8 cellular contexts compared by ENCODE assay signal in the genomic region with DNA sequence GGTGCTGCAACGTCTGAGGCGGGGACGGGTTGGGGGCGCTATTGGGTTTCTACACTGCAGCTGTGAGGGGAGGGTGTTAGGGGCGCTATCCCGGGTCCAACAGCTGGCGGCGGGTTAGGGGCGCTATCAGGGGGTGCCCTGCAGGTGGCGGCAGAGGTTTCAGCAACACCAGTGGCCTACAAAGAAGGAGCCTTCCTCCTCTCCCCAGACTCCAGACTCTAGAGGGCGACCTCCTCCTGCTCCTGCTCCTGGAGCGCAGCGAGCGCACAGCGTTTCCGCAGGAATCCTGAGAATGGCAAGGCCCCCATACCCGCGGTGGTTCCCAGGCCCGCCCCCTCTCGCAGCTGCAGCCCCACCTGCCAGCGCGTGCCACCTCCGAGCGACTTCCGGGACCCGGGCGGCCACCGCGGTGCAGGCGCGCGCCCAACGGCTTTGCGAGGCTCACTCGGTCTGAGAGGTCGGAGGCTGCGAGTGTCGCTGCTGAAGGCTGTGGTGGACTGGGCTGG. TPM values are rescaled to one million over a fixed set of nuclear protein-coding genes. Genes with fewer than 3 reads are reported as not detected.
DNase-seq lines count a peak whose midpoint lies in the region; ATAC-seq, FAIRE-seq and TF ChIP-seq lines count a peak whose summit lies in the region.
"Not testable (repeated sequence)": the region's sequence is repeated elsewhere in the genome, so short reads cannot be mapped to it uniquely, and the experiment has no call there.

No MANE protein-coding gene starts in this region.

- not testable (repeated sequence) for H3K27me3 ChIP-seq in fibroblast of lung (ENCODE audit: control insufficient read depth, insufficient read depth, low read length); naive thymus-derived CD4-positive, alpha-beta T cell (ENCODE audit: control insufficient read depth in 2 of 2, insufficient read depth in 2 of 2, low read length in 2 of 2)

- H4K20me1 ChIP-seq in fibroblast of lung (ENCODE audit: control insufficient read depth, extremely low read depth, insufficient read depth, low read length): not testable (repeated sequence)

- H3K27ac ChIP-seq in fibroblast of lung (ENCODE audit: insufficient read depth, low read length): not testable (repeated sequence)
- peak overlapping the region; percentile 21 for H3K27ac ChIP-seq in naive thymus-derived CD4-positive, alpha-beta T cell (ENCODE audit: low read depth, low read length)

- ATAC-seq in GM21447 (IDR thresholded peaks at IDR 0.05; ENCODE audit: unreplicated experiment): peak; percentile 98
- ATAC-seq in naive thymus-derived CD4-positive, alpha-beta T cell: peak; percentile 88
- ATAC-seq in stimulated activated effector memory CD8-positive, alpha-beta T cell treated with anti-CD3 and anti-CD28 coated beads, Interleukin-12 subunit alpha, Interleukin-12 subunit beta, amount 100 ng/mL, for 72 hours: peak; percentile 94

- H3K4me3 ChIP-seq in fibroblast of lung (replicated peaks in 1 of 4; ENCODE audit: control extremely low read depth in 1 of 4, insufficient read depth in 1 of 4, low read depth in 3 of 4, low read length in 4 of 4): peak overlapping the region in 2 of 4 experiments; percentile 28 to 41
- peak overlapping the region; percentile 55 for H3K4me3 ChIP-seq in naive thymus-derived CD4-positive, alpha-beta T cell (ENCODE audit: low read length)

- not testable (repeated sequence) for H3K4me2 ChIP-seq in fibroblast of lung (ENCODE audit: extremely low read depth, insufficient read depth, low read length)

- intact Hi-C loops in naive thymus-derived CD4-positive, alpha-beta T cell (cut with micrococcal nuclease): loop anchor here (1.0 to 10.0 kb wide), 5 partner anchors 46 to 452 kb away; partner anchors contain the start of genes ZNF519 (in 2 of the 2), FAM210A (in 1 of the 2) and RNMT (in 1 of the 2)

- CTCF ChIA-PET in naive thymus-derived CD4-positive, alpha-beta T cell (lab: Charles Lee): not testable (repeated sequence)

- H3K9me3 Mint-ChIP-seq in naive thymus-derived CD4-positive, alpha-beta T cell; stimulated activated effector memory CD8-positive, alpha-beta T cell treated with anti-CD3 and anti-CD28 coated beads, Interleukin-12 subunit alpha, Interleukin-12 subunit beta, amount 100 ng/mL, for 72 hours: not testable (repeated sequence)

- DNase-seq in DMS53 (lab: John Stamatoyannopoulos, UW): peak; percentile 77
- DNase-seq in HT-29 (ENCODE audit: low spot score): peak; percentile 95
- peak; percentile 72 for DNase-seq in RCC 7860 (ENCODE audit: low spot score)
- peak; percentile 67 for DNase-seq in activated T-helper 1 cell treated with Interleukin-2 at 50 U/mL for 16 hours (ENCODE audit: low read depth)
- peak; percentile 28 to 54 for DNase-seq in fibroblast of lung (ENCODE audit: low read depth in 2 of 2)
- DNase-seq in naive thymus-derived CD4-positive, alpha-beta T cell: peak; percentile 58 to 86 (median 78)
- DNase-seq in stimulated activated effector memory CD8-positive, alpha-beta T cell treated with anti-CD3 and anti-CD28 coated beads, Interleukin-12 subunit alpha, Interleukin-12 subunit beta, amount 100 ng/mL, for 72 hours (ENCODE audit: low spot score in 2 of 2): peak; percentile 72 to 94

- not testable (repeated sequence) for H2AFZ ChIP-seq in fibroblast of lung (ENCODE audit: low read length)

- H3K9ac ChIP-seq in fibroblast of lung (ENCODE audit: insufficient read depth, low read length): not testable (repeated sequence)

- POLR2A ChIA-PET in naive thymus-derived CD4-positive, alpha-beta T cell (lab: Charles Lee): interaction anchor here (1.3 kb wide), 1 partner anchor 47 kb away, joined by 3 read pairs; no protein-coding TSS in a partner anchor

- not testable (repeated sequence) for H3K79me2 ChIP-seq in fibroblast of lung (ENCODE audit: control insufficient read depth, insufficient read depth, low read length)

- not testable (repeated sequence) for H3K36me3 Mint-ChIP-seq in naive thymus-derived CD4-positive, alpha-beta T cell; stimulated activated effector memory CD8-positive, alpha-beta T cell treated with anti-CD3 and anti-CD28 coated beads, Interleukin-12 subunit alpha, Interleukin-12 subunit beta, amount 100 ng/mL, for 72 hours

- not testable (repeated sequence) for H3K4me1 ChIP-seq in fibroblast of lung (ENCODE audit: control insufficient read depth, extremely low read depth, insufficient read depth, low read length); naive thymus-derived CD4-positive, alpha-beta T cell (ENCODE audit: control insufficient read depth in 2 of 2, insufficient read depth in 2 of 2, low read length in 2 of 2)

- H3K4me1 Mint-ChIP-seq in naive thymus-derived CD4-positive, alpha-beta T cell; stimulated activated effector memory CD8-positive, alpha-beta T cell treated with anti-CD3 and anti-CD28 coated beads, Interleukin-12 subunit alpha, Interleukin-12 subunit beta, amount 100 ng/mL, for 72 hours: not testable (repeated sequence)

- not testable (repeated sequence) for H3K36me3 ChIP-seq in fibroblast of lung (ENCODE audit: control insufficient read depth, insufficient read depth, low read length); naive thymus-derived CD4-positive, alpha-beta T cell (ENCODE audit: control insufficient read depth in 2 of 3, insufficient read depth in 3 of 3, low read length in 3 of 3)

- peak in 1 of 2 donors; percentile 65 for TF ChIP-seq CTCF in fibroblast of lung (conservative IDR thresholded peaks at IDR 0.05 in 1 of 2, IDR thresholded peaks at IDR 0.05 in 1 of 2; ENCODE audit: low read depth in 1 of 2, low read length in 2 of 2)

- H3K9me3 ChIP-seq in fibroblast of lung (ENCODE audit: control insufficient read depth, insufficient read depth, low read depth, low read length); naive thymus-derived CD4-positive, alpha-beta T cell (ENCODE audit: control insufficient read depth in 2 of 3, low read length in 3 of 3): not testable (repeated sequence)

- H3K27me3 Mint-ChIP-seq in naive thymus-derived CD4-positive, alpha-beta T cell: peaks cover 0 to 19% (median 0%) of the 10 kb centered on the region in 5 donors

- FAIRE-seq in RCC 7860 (lab: Jason Lieb, UNC): not testable (repeated sequence)

- peak overlapping the region in 8 of 9 donors; percentile 40 to 92 (median 76) for H3K27ac Mint-ChIP-seq in naive thymus-derived CD4-positive, alpha-beta T cell
- H3K27ac Mint-ChIP-seq in stimulated activated effector memory CD8-positive, alpha-beta T cell treated with anti-CD3 and anti-CD28 coated beads, Interleukin-12 subunit alpha, Interleukin-12 subunit beta, amount 100 ng/mL, for 72 hours: peak overlapping the region; percentile 91

- H3K4me3 Mint-ChIP-seq in naive thymus-derived CD4-positive, alpha-beta T cell: peak overlapping the region; percentile 80 to 94 (median 89)
- H3K4me3 Mint-ChIP-seq in stimulated activated effector memory CD8-positive, alpha-beta T cell treated with anti-CD3 and anti-CD28 coated beads, Interleukin-12 subunit alpha, Interleukin-12 subunit beta, amount 100 ng/mL, for 72 hours: peak overlapping the region; percentile 89

RNA-seq across cellular contexts. Expression of gene ZNF519, which starts 46.5 kb away (rescaled TPM):
- 9.3 and 15.6 TPM in 2 replicates for total RNA-seq in HT-29 (2014; rRNA removed; shearing (Covaris generic))
- 2.6 and 2.8 TPM in 2 replicates for total RNA-seq in fibroblast of lung
- 2.0 and 2.7 TPM in 2 replicates for polyA plus RNA-seq in fibroblast of lung
- 1.3 and 1.4 TPM in 2 replicates for polyA plus RNA-seq in fibroblast of lung (2012)
- 1.3 TPM in 1 of 2 replicates, not detected in the other for polyA minus RNA-seq in fibroblast of lung (ENCODE audit: low replicate concordance)
- total RNA-seq in naive thymus-derived CD4-positive, alpha-beta T cell: 10 to 100 TPM in 4 of 5 experiments, 1 to 10 TPM in 1; 8.4 to 16.5 (median 15.0) TPM
- polyA plus RNA-seq in naive thymus-derived CD4-positive, alpha-beta T cell: 10 to 100 TPM in 1 of 2 donors, 1 to 10 TPM in 1; 6.1 to 10.4 TPM

Comparison
In these comparisons a context has a peak if more than half of its experiments do, and no peak if none do; other contexts are left out.
1. DNase-seq: peak in every context shown above with its lines; median percentile 95 in HT-29; 83 in stimulated activated effector memory CD8-positive, alpha-beta T cell treated with anti-CD3 and anti-CD28 coated beads, Interleukin-12 subunit alpha, Interleukin-12 subunit beta, amount 100 ng/mL, for 72 hours; 78 in naive thymus-derived CD4-positive, alpha-beta T cell; 77 in DMS53; 72 in RCC 7860; 67 in activated T-helper 1 cell treated with Interleukin-2 at 50 U/mL for 16 hours; 41 in fibroblast of lung.